Comparison of ENCODE assay signal across 19 cellular contexts in genomic region chrY:11668221-11668620, GRCh38.
A peak's percentile ranks its signal among the peaks of the same experiment; 100 is the strongest.
DNase-seq lines count a peak whose midpoint lies in the region; ATAC-seq lines count a peak whose summit lies in the region.
"Had no signal": no experiment of that assay in that cellular context is flagged by ENCODE, and none has a peak within 500 bp of the region (broad histone marks: within the 10 kb centered on the region; RNA-seq: fewer than 3 reads in every experiment).

No MANE protein-coding gene starts in this region.

- DNase-seq in Jurkat, Clone E6-1 (ENCODE audit: low read depth, low spot score) = peak; percentile 1
- DNase-seq in astrocyte of the hippocampus (ENCODE audit: low read depth, low spot score) (peak; percentile 13), fibroblast of peridontal ligament (ENCODE audit: extremely low read depth) (peak; percentile 0), myocyte (ENCODE audit: low read depth) (peak; percentile 0), NCI-H82 (lab: John Stamatoyannopoulos, UW) (no peak), middle frontal gyrus (ENCODE audit: extremely low spot score, low spot score) (no peak)
- DNase-seq: ACHN; H7; HFFc6; Kasumi-1; NCI-H1105; NCI-H2081; NCI-H2171 treated with DMSO at 0.1 percent for 48 hours; NCI-H446 treated with DMSO at 0.1 percent for 48 hours; NCI-H69; NK-92 treated with Interleukin-12 subunit alpha and Interleukin-12 subunit beta, amount 100 ng/mL, for 24 hours; SHP77 treated with DMSO at 0.1 percent for 48 hours; SK-N-SH had no signal

- no peak for ATAC-seq in GM18868 (IDR thresholded peaks at IDR 0.05; ENCODE audit: unreplicated experiment)

- no peak overlapping the region for H3K4me3 ChIP-seq in Jurkat, Clone E6-1 (ENCODE audit: low read length)

Comparison
In these comparisons a context has a peak if more than half of its experiments do, and no peak if none do; other contexts are left out.
1. DNase-seq: peak in Jurkat, Clone E6-1 (single experiment), astrocyte of the hippocampus (single experiment), fibroblast of peridontal ligament (single experiment) and myocyte (single experiment); none in NCI-H82 (single experiment) and middle frontal gyrus (single experiment).